26 cellular contexts compared by ENCODE assay signal in genomic region chr17:36608280-36608679, GRCh38. TPM values are rescaled to one million over a fixed set of nuclear protein-coding genes. Genes with fewer than 3 reads are reported as not detected.
DNase-seq lines count a peak whose midpoint lies in the region; ATAC-seq, FAIRE-seq and TF ChIP-seq lines count a peak whose summit lies in the region.
"Had no signal": no experiment of that assay in that cellular context is flagged by ENCODE, and none has a peak within 500 bp of the region (broad histone marks: within the 10 kb centered on the region; RNA-seq: fewer than 3 reads in every experiment).

No MANE protein-coding gene starts in this region.

- H3K79me2 ChIP-seq in keratinocyte (ENCODE audit: control insufficient read depth, insufficient read depth, low read length) = peaks cover 17% of the 10 kb centered on the region

- H4K20me1 ChIP-seq in keratinocyte (ENCODE audit: control insufficient read depth, extremely low read depth, insufficient read depth, low read length) = no peaks in the 10 kb centered on the region

- no peaks in the 10 kb centered on the region for H3K9me3 ChIP-seq in keratinocyte (ENCODE audit: control insufficient read depth, low read depth, low read length)
- H3K9me3 ChIP-seq: BE2C, left ventricle myocardium inferior, prostate gland, right lobe of liver, tibial artery, vagina had no signal

- peak overlapping the region; percentile 82 for H3K27ac ChIP-seq in RWPE1
- H3K27ac ChIP-seq in keratinocyte (ENCODE audit: control insufficient read depth, insufficient read depth, low read length) = no peak overlapping the region
- H3K27ac ChIP-seq: left ventricle myocardium inferior, PC-9, prostate gland, right lobe of liver, tibial artery, vagina had no signal

- H2AFZ ChIP-seq in keratinocyte (ENCODE audit: control insufficient read depth, low read length) = no peak overlapping the region
- H2AFZ ChIP-seq: PC-9 had no signal

- H3K4me3 ChIP-seq in keratinocyte (ENCODE audit: control insufficient read depth in 2 of 3, extremely low read depth in 1 of 3, insufficient read depth in 2 of 3, low read depth in 1 of 3, low read length in 3 of 3) = no peak overlapping the region
- H3K4me3 ChIP-seq: left ventricle myocardium inferior, PC-9, prostate gland, right lobe of liver, tibial artery, vagina had no signal

- H3K4me3 Mint-ChIP-seq in stimulated activated naive CD8-positive, alpha-beta T cell treated with anti-CD3 and anti-CD28 coated beads, Interleukin-15, amount 100 ng/mL, for 72 hours = no peak overlapping the region
- H3K4me3 Mint-ChIP-seq: activated naive CD8-positive, alpha-beta T cell treated with anti-CD3 and anti-CD28 coated beads for 36 hours; endodermal cell; mesothelial cell of epicardium had no signal

- CTCF ChIA-PET in RWPE1 (lab: Yijun Ruan, JAX) = interaction anchor here (0.6 kb wide), 1 partner anchor 959 kb away, joined by 3 read pairs; no protein-coding TSS in a partner anchor

- H3K4me2 ChIP-seq in keratinocyte (ENCODE audit: control insufficient read depth, extremely low read depth, insufficient read depth, low read depth, low read length) = peak overlapping the region; percentile 24
- H3K4me2 ChIP-seq: PC-9 had no signal

- TF ChIP-seq CTCF in RWPE1 (conservative IDR thresholded peaks at IDR 0.05; ENCODE audit: low read depth) = no peak
- TF ChIP-seq CTCF in keratinocyte (optimal IDR thresholded peaks at IDR 0.05 in 1 of 3, IDR thresholded peaks at IDR 0.05 in 1 of 3, conservative IDR thresholded peaks at IDR 0.05 in 1 of 3; ENCODE audit: extremely low read depth in 1 of 3, insufficient read depth in 2 of 3, low read length in 3 of 3) = no peak

- no peaks in the 10 kb centered on the region for H3K9me1 ChIP-seq in keratinocyte (ENCODE audit: control insufficient read depth, extremely low read depth, insufficient read depth, low read length)

- peaks cover 2 to 9% of the 10 kb centered on the region in 2 experiments for H3K36me3 ChIP-seq in keratinocyte (ENCODE audit: control insufficient read depth in 2 of 2, extremely low read depth in 1 of 2, insufficient read depth in 2 of 2, low read length in 2 of 2)
- H3K36me3 ChIP-seq: BE2C, left ventricle myocardium inferior, prostate gland, right lobe of liver, tibial artery, vagina had no signal

- H3K27me3 ChIP-seq in keratinocyte (ENCODE audit: control insufficient read depth, extremely low read depth, insufficient read depth, low read length) = no peaks in the 10 kb centered on the region
- H3K27me3 ChIP-seq: BE2C, right lobe of liver, vagina had no signal

- peak overlapping the region; percentile 24 for H3K9ac ChIP-seq in keratinocyte (ENCODE audit: control insufficient read depth, extremely low read depth, insufficient read depth, low read length)

- POLR2A ChIA-PET in RWPE1 (lab: Yijun Ruan, JAX; ENCODE audit: low non-redundant PET) = interaction anchor here (0.7 kb wide), 1 partner anchor 614 kb away, joined by 5 read pairs; no protein-coding TSS in a partner anchor

- H3K27me3 Mint-ChIP-seq in stimulated activated naive CD8-positive, alpha-beta T cell treated with anti-CD3 and anti-CD28 coated beads, Interleukin-15, amount 100 ng/mL, for 72 hours = no peaks in the 10 kb centered on the region
- H3K27me3 Mint-ChIP-seq: activated naive CD8-positive, alpha-beta T cell treated with anti-CD3 and anti-CD28 coated beads for 36 hours; naive B cell had no signal

- H3K9me3 Mint-ChIP-seq in stimulated activated naive CD8-positive, alpha-beta T cell treated with anti-CD3 and anti-CD28 coated beads, Interleukin-15, amount 100 ng/mL, for 72 hours = no peaks in the 10 kb centered on the region
- H3K9me3 Mint-ChIP-seq: activated naive CD8-positive, alpha-beta T cell treated with anti-CD3 and anti-CD28 coated beads for 36 hours; endodermal cell; mesothelial cell of epicardium; naive B cell had no signal

- H3K4me1 Mint-ChIP-seq in stimulated activated naive CD8-positive, alpha-beta T cell treated with anti-CD3 and anti-CD28 coated beads, Interleukin-15, amount 100 ng/mL, for 72 hours = peaks cover 44% of the 10 kb centered on the region

- DNase-seq in stimulated activated naive CD8-positive, alpha-beta T cell treated with anti-CD3 and anti-CD28 coated beads, Interleukin-15, amount 100 ng/mL, for 72 hours = no peak
- no peak for DNase-seq in stimulated activated naive CD8-positive, alpha-beta T cell treated with anti-CD3 and anti-CD28 coated beads, Interleukin-15, Interleukin-2, amounts not matched to agents 100 U/mL and 50 U/mL, for 24 hours
- no peak for DNase-seq in RWPE1 (ENCODE audit: low spot score)
- DNase-seq in keratinocyte (ENCODE audit: low read depth, low spot score) = no peak
- DNase-seq in dermis blood vessel endothelial cell = no peak
- DNase-seq in ecto neural progenitor cell (ENCODE audit: low spot score) = no peak
- DNase-seq: activated CD8-positive, alpha-beta memory T cell treated with anti-CD3 and anti-CD28 coated beads for 24 hours; activated effector memory CD4-positive, alpha-beta T cell treated with anti-CD3 and anti-CD28 coated beads, Interleukin-2, amount 50 U/mL, for 16 hours; activated naive CD8-positive, alpha-beta T cell treated with anti-CD3 and anti-CD28 coated beads for 36 hours; cortex of kidney; naive B cell; NCI-H446 treated with DMSO at 0.1 percent for 48 hours; NK-92 treated with Interleukin-12 subunit alpha and Interleukin-12 subunit beta, amount 100 ng/mL, for 24 hours; PC-9; right lobe of liver; tibial artery had no signal

- dilution Hi-C loops in keratinocyte (cut with MboI; ENCODE audit: extremely low pct_ligation_motif_present, low sequenced_read_pairs) = no loop called here

- no peak for FAIRE-seq in keratinocyte (lab: Jason Lieb, UNC)
- FAIRE-seq: GM18507, H54, islet of Langerhans had no signal

- ATAC-seq in stimulated activated naive CD8-positive, alpha-beta T cell treated with anti-CD3 and anti-CD28 coated beads, Interleukin-15, amount 100 ng/mL, for 72 hours = no peak
- ATAC-seq in stimulated activated naive CD8-positive, alpha-beta T cell treated with anti-CD3 and anti-CD28 coated beads, Interleukin-15, Interleukin-2, amounts not matched to agents 100 U/mL and 50 U/mL, for 24 hours = no peak
- no peak for ATAC-seq in HG03460 (IDR thresholded peaks at IDR 0.05; ENCODE audit: unreplicated experiment)

- H3K4me1 ChIP-seq in keratinocyte (ENCODE audit: control insufficient read depth, extremely low read depth, insufficient read depth, low read length) = peaks cover 34% of the 10 kb centered on the region
- H3K4me1 ChIP-seq: BE2C, prostate gland had no signal

- H3K27ac Mint-ChIP-seq in stimulated activated naive CD8-positive, alpha-beta T cell treated with anti-CD3 and anti-CD28 coated beads, Interleukin-15, amount 100 ng/mL, for 72 hours = peak overlapping the region; percentile 66 to 94
- H3K27ac Mint-ChIP-seq: activated naive CD8-positive, alpha-beta T cell treated with anti-CD3 and anti-CD28 coated beads for 36 hours; endodermal cell; mesothelial cell of epicardium had no signal

RNA-seq across cellular contexts. Expression of gene MRM1, which starts 6.9 kb away (rescaled TPM):
- 3.7 to 5.4 TPM (median 3.8 TPM) in 3 replicates for polyA plus RNA-seq in keratinocyte
- 0.56 TPM for polyA plus RNA-seq in keratinocyte (2011; ENCODE audit: low read depth)
- polyA plus RNA-seq in keratinocyte (2011; cell fraction: cytosol; rRNA removed) = 2.2 and 3.3 TPM in 2 replicates
- 3.0 and 4.5 TPM in 2 replicates for polyA plus RNA-seq in keratinocyte (2011; cell fraction: nucleus; rRNA removed)
- 2.1 and 5.0 TPM in 2 replicates for polyA plus RNA-seq in keratinocyte (2012; ENCODE audit: low replicate concordance)
- 1.4 to 2.0 TPM (median 1.5 TPM) in 3 replicates for polyA minus RNA-seq in keratinocyte
- 6.1 TPM for polyA minus RNA-seq in keratinocyte (2011; cell fraction: cytosol; rRNA and poly(A)+ RNA removed)
- 3.1 and 3.4 TPM in 2 replicates for polyA minus RNA-seq in keratinocyte (2011; cell fraction: nucleus; rRNA and poly(A)+ RNA removed)
- 6.6 and 6.7 TPM in 2 replicates for total RNA-seq in dermis blood vessel endothelial cell

RNA-seq across cellular contexts. Expression of gene DHRS11, which starts 16.6 kb away (rescaled TPM):
- polyA plus RNA-seq in keratinocyte = 11.0 to 14.3 TPM (median 11.4 TPM) in 3 replicates
- polyA plus RNA-seq in keratinocyte (2011; ENCODE audit: low read depth) = 3.2 TPM
- polyA plus RNA-seq in keratinocyte (2011; cell fraction: cytosol; rRNA removed) = 12.4 and 13.7 TPM in 2 replicates
- 23.6 and 25.8 TPM in 2 replicates for polyA plus RNA-seq in keratinocyte (2011; cell fraction: nucleus; rRNA removed)
- 6.5 and 22.5 TPM in 2 replicates for polyA plus RNA-seq in keratinocyte (2012; ENCODE audit: low replicate concordance)
- 8.0 to 17.2 TPM (median 15.3 TPM) in 3 replicates for polyA minus RNA-seq in keratinocyte
- 12.7 TPM for polyA minus RNA-seq in keratinocyte (2011; cell fraction: cytosol; rRNA and poly(A)+ RNA removed)
- 4.2 and 5.5 TPM in 2 replicates for polyA minus RNA-seq in keratinocyte (2011; cell fraction: nucleus; rRNA and poly(A)+ RNA removed)
- 9.2 and 12.1 TPM in 2 replicates for total RNA-seq in dermis blood vessel endothelial cell
